ENCODE assay signal across 18 cellular contexts in genomic region chr1:153141377-153141776, GRCh38. TPM values are rescaled to one million over a fixed set of nuclear protein-coding genes. Genes with fewer than 3 reads are reported as not detected.
DNase-seq lines count a peak whose midpoint lies in the region; ATAC-seq and TF ChIP-seq lines count a peak whose summit lies in the region.
"Had no signal": no experiment of that assay in that cellular context is flagged by ENCODE, and none has a peak within 500 bp of the region (broad histone marks: within the 10 kb centered on the region; RNA-seq: fewer than 3 reads in every experiment).

No MANE protein-coding gene starts in this region.

- no peak overlapping the region for H3K9ac ChIP-seq in mammary epithelial cell (ENCODE audit: insufficient read depth, low read length)

- intact Hi-C loops in mammary epithelial cell (cut with micrococcal nuclease) (no loop called here), breast epithelium (cut with DNase I; ENCODE audit: low total_unique reads) (no loop called here)

- H3K4me3 ChIP-seq in mammary epithelial cell (replicated peaks in 1 of 3; ENCODE audit: insufficient read depth in 1 of 3, low read depth in 2 of 3, low read length in 3 of 3) (no peak overlapping the region), breast epithelium (no peak overlapping the region), RWPE2 (ENCODE audit: severe bottlenecking) (no peak overlapping the region)
- H3K4me3 ChIP-seq: A549 had no signal

- H4K20me1 ChIP-seq in mammary epithelial cell (ENCODE audit: insufficient read depth, low read length): no peaks in the 10 kb centered on the region

- in situ Hi-C loops in mammary epithelial cell (cut with MboI; ENCODE audit: low sequenced_read_pairs in 2 of 2): no loop called here

- H3K27ac ChIP-seq in mammary epithelial cell (ENCODE audit: insufficient read depth, low read depth, low read length) (no peak overlapping the region), breast epithelium (no peak overlapping the region), RWPE2 (ENCODE audit: poor library complexity, severe bottlenecking) (no peak overlapping the region), caudate nucleus (ENCODE audit: low read depth, low read length) (no peak overlapping the region)
- H3K27ac ChIP-seq: 22Rv1, A549, C4-2B had no signal

- WGBS in mammary epithelial cell (ENCODE audit: low coverage, missing lambda C conversion rate): 96% methylated on average over 3 of the region's 3 CpGs

- no peak for TF ChIP-seq CTCF in mammary epithelial cell (conservative IDR thresholded peaks at IDR 0.05 in 1 of 2, IDR thresholded peaks at IDR 0.05 in 1 of 2; ENCODE audit: extremely low read depth in 1 of 2, insufficient read depth in 1 of 2, low read depth in 1 of 2, low read length in 2 of 2)
- no peak for TF ChIP-seq CTCF in breast epithelium (IDR thresholded peaks at IDR 0.05)
- TF ChIP-seq CTCF in RWPE2 (IDR thresholded peaks at IDR 0.05; ENCODE audit: poor library complexity, severe bottlenecking): no peak

- H3K4me1 ChIP-seq in mammary epithelial cell (ENCODE audit: insufficient read depth, low read length): no peaks in the 10 kb centered on the region
- no peaks in the 10 kb centered on the region for H3K4me1 ChIP-seq in breast epithelium
- H3K4me1 ChIP-seq in RWPE2 (ENCODE audit: insufficient read depth, poor library complexity, severe bottlenecking): no peaks in the 10 kb centered on the region
- H3K4me1 ChIP-seq: A549, Caco-2 had no signal

- H3K27me3 ChIP-seq in mammary epithelial cell (ENCODE audit: insufficient read depth, low read length) (no peaks in the 10 kb centered on the region), breast epithelium (no peaks in the 10 kb centered on the region), RWPE2 (ENCODE audit: insufficient read depth, poor library complexity, severe bottlenecking) (no peaks in the 10 kb centered on the region)

- H2AFZ ChIP-seq in mammary epithelial cell (ENCODE audit: low read depth, low read length): no peak overlapping the region

- H3K79me2 ChIP-seq in mammary epithelial cell (ENCODE audit: insufficient read depth, low read length): no peaks in the 10 kb centered on the region

- no TSS peak for BruUV-seq in mammary epithelial cell (replicated peaks; lab: Mats Ljungman, UMichigan)

- ATAC-seq in RWPE2 (ENCODE audit: low read depth) (peak; percentile 44; the same call in 1 of the 3 replicates), esophagus mucosa (peak; percentile 98)
- ATAC-seq: A549 had no signal

- CTCF ChIA-PET in mammary epithelial cell (lab: Charles Lee; ENCODE audit: low non-redundant PET): no interaction called here

- H3K4me2 ChIP-seq in mammary epithelial cell (ENCODE audit: insufficient read depth, low read depth, low read length): no peak overlapping the region
- H3K4me2 ChIP-seq: A549 had no signal

- DNase-seq in mammary epithelial cell: peak; percentile 16
- DNase-seq in breast epithelium (ENCODE audit: low spot score in 2 of 2): no peak
- no peak for DNase-seq in RWPE2 (ENCODE audit: low spot score)
- DNase-seq in DMS79 treated with DMSO at 0.1 percent for 48 hours (lab: John Stamatoyannopoulos, UW): no peak
- no peak for DNase-seq in caudate nucleus (lab: John Stamatoyannopoulos, UW)
- no peak for DNase-seq in globus pallidus (ENCODE audit: low spot score)
- DNase-seq: AML-193; Caco-2; CD4-positive, alpha-beta T cell; GF-D8; GOT3; H7 had no signal

- dilution Hi-C loops in mammary epithelial cell (cut with HindIII; ENCODE audit: low sequenced_read_pairs): no loop called here

- H3K9me3 ChIP-seq in mammary epithelial cell (replicated peaks; ENCODE audit: insufficient read depth, low read length) (no peaks in the 10 kb centered on the region), breast epithelium (no peaks in the 10 kb centered on the region), RWPE2 (ENCODE audit: severe bottlenecking) (no peaks in the 10 kb centered on the region)
- H3K9me3 ChIP-seq: A549 had no signal

- H3K36me3 ChIP-seq in mammary epithelial cell (ENCODE audit: insufficient read depth, low read length) (no peaks in the 10 kb centered on the region), breast epithelium (no peaks in the 10 kb centered on the region), RWPE2 (ENCODE audit: low read depth) (no peaks in the 10 kb centered on the region)

- TF ChIP-seq POLR2A in breast epithelium (IDR thresholded peaks at IDR 0.05): no peak

RNA-seq across cellular contexts. Expression of gene SPRR2G, which starts 9.3 kb away (rescaled TPM):
- total RNA-seq in mammary epithelial cell (not detected), breast epithelium (not detected), esophagus mucosa (0.68 TPM)
- not detected for polyA plus RNA-seq in mammary epithelial cell
- not detected for polyA minus RNA-seq in mammary epithelial cell
- total RNA-seq: Caco-2; CD4-positive, alpha-beta T cell; H7; HT-29 had no signal
- polyA plus RNA-seq: A549, BJ had no signal

RNA-seq across cellular contexts. Expression of gene SPRR2F, which starts 28.1 kb away (rescaled TPM):
- total RNA-seq in mammary epithelial cell: not detected
- polyA plus RNA-seq in mammary epithelial cell: not detected
- polyA minus RNA-seq in mammary epithelial cell: not detected
- total RNA-seq in breast epithelium: not detected
- 198 TPM for total RNA-seq in esophagus mucosa
- total RNA-seq: Caco-2; CD4-positive, alpha-beta T cell; H7; HT-29 had no signal
- polyA plus RNA-seq: A549, BJ had no signal

RNA-seq across cellular contexts. Expression of gene SPRR2E, which starts 47.1 kb away (rescaled TPM):
- total RNA-seq in mammary epithelial cell (under 1 TPM in 1 of 2 donors, not detected in 1; 0.47 TPM), breast epithelium (not detected), esophagus mucosa (1,779 TPM)
- polyA plus RNA-seq in mammary epithelial cell: not detected
- not detected for polyA minus RNA-seq in mammary epithelial cell
- total RNA-seq: Caco-2; CD4-positive, alpha-beta T cell; H7; HT-29 had no signal
- polyA plus RNA-seq: A549, BJ had no signal

Comparison
In these comparisons a context has a peak if more than half of its experiments do, and no peak if none do; other contexts are left out.
1. RNA of gene SPRR2F, which starts 28.1 kb away (total RNA-seq): 198 TPM in esophagus mucosa (single experiment); not detected in mammary epithelial cell and not detected in breast epithelium; every median in the first group is over 100 times any median in the second.
2. RNA of gene SPRR2E, which starts 47.1 kb away (total RNA-seq): 1,779 TPM in esophagus mucosa (single experiment); 0.47 TPM in mammary epithelial cell and not detected in breast epithelium; every median in the first group is over 1,000 times any median in the second.